Comparison of ENCODE assay signal across 7 cellular contexts in genomic region chr19:47228168-47228936, GRCh38. TPM values are rescaled to one million over a fixed set of nuclear protein-coding genes. Genes with fewer than 3 reads are reported as not detected.
A peak's percentile ranks its signal among the peaks of the same experiment; 100 is the strongest.
DNase-seq lines count a peak whose midpoint lies in the region; ATAC-seq and TF ChIP-seq lines count a peak whose summit lies in the region.

No MANE protein-coding gene starts in this region.

- H3K9me3 ChIP-seq in psoas muscle: no peaks in the 10 kb centered on the region

- no peaks in the 10 kb centered on the region for H3K9me3 Mint-ChIP-seq in activated T-helper 17 cell treated with anti-CD3 and anti-CD28 coated beads, Interleukin-2, amount 50 U/mL, for 72 hours

- intact Hi-C loops in psoas muscle (cut with DNase I): no loop called here

- H3K36me3 Mint-ChIP-seq in activated T-helper 17 cell treated with anti-CD3 and anti-CD28 coated beads, Interleukin-2, amount 50 U/mL, for 72 hours (ENCODE audit: low read depth): peaks cover 35% of the 10 kb centered on the region

- no peak overlapping the region for H3K27ac Mint-ChIP-seq in activated T-helper 17 cell treated with anti-CD3 and anti-CD28 coated beads, Interleukin-2, amount 50 U/mL, for 72 hours

- H3K4me1 Mint-ChIP-seq in activated T-helper 17 cell treated with anti-CD3 and anti-CD28 coated beads, Interleukin-2, amount 50 U/mL, for 72 hours: peaks cover 16% of the 10 kb centered on the region

- in situ Hi-C loops in GM13976 (cut with MboI; ENCODE audit: low sequenced_read_pairs, unreplicated experiment): no loop called here

- peak overlapping the region; percentile 100 for H3K27ac ChIP-seq in psoas muscle

- H3K4me3 Mint-ChIP-seq in activated T-helper 17 cell treated with anti-CD3 and anti-CD28 coated beads, Interleukin-2, amount 50 U/mL, for 72 hours: no peak overlapping the region

- H3K4me3 ChIP-seq in psoas muscle: peak overlapping the region; percentile 99

- peak; percentile 17 for ATAC-seq in activated T-helper 17 cell treated with anti-CD3 and anti-CD28 coated beads, Interleukin-2, amount 50 U/mL, for 72 hours (replicated peaks)
- ATAC-seq in psoas muscle (peak in 2 of 4 donors; percentile 12 to 23), HG02884 (IDR thresholded peaks at IDR 0.05; ENCODE audit: unreplicated experiment) (no peak)

- WGBS in psoas muscle, 3 donors: 3 to 8% (median 8%) methylated on average over 27 to 50 of the region's 50 CpGs

- H3K4me1 ChIP-seq in psoas muscle: peaks cover 15% of the 10 kb centered on the region

- no peaks in the 10 kb centered on the region for H3K27me3 ChIP-seq in psoas muscle (ENCODE audit: insufficient read depth in 3 of 3, low read length in 2 of 3)

- no peaks in the 10 kb centered on the region for H3K27me3 Mint-ChIP-seq in activated T-helper 17 cell treated with anti-CD3 and anti-CD28 coated beads, Interleukin-2, amount 50 U/mL, for 72 hours

- peak; percentile 62 for DNase-seq in GM13976 (ENCODE audit: low spot score)
- peak; percentile 47 for DNase-seq in NCI-H510A (lab: John Stamatoyannopoulos, UW)
- peak; percentile 73 for DNase-seq in glomerular visceral epithelial cell (ENCODE audit: extremely low spot score)
- peak; percentile 60 to 75 for DNase-seq in psoas muscle
- DNase-seq in NCI-H2029 treated with DMSO at 0.1 percent for 48 hours (lab: John Stamatoyannopoulos, UW): no peak

- H3K36me3 ChIP-seq in psoas muscle (ENCODE audit: insufficient read depth in 1 of 2, low read depth in 1 of 2): peaks cover 0 to 23% of the 10 kb centered on the region in 2 donors

- TF ChIP-seq CTCF in GM13976 (IDR thresholded peaks at IDR 0.05; ENCODE audit: borderline replicate concordance, control extremely low read depth, extremely low read depth, insufficient read depth, missing control alignments): no peak
- no peak for TF ChIP-seq CTCF in psoas muscle (IDR thresholded peaks at IDR 0.05)

RNA-seq across cellular contexts. Expression of gene BBC3, which starts 2.6 kb away (rescaled TPM):
- total RNA-seq in activated T-helper 17 cell treated with anti-CD3 and anti-CD28 coated beads, Interleukin-2, amount 50 U/mL, for 72 hours: 10 to 100 TPM; 18.7 to 41.9 TPM
- total RNA-seq in psoas muscle: 10 to 100 TPM in 1 of 4 donors, 1 to 10 TPM in 3; 2.7 to 32.5 (median 4.7) TPM
- polyA plus RNA-seq in psoas muscle: 1 to 10 TPM; 2.7 to 6.6 (median 2.9) TPM

RNA-seq across cellular contexts. Expression of gene CCDC9, which starts 28.0 kb away (rescaled TPM):
- total RNA-seq in activated T-helper 17 cell treated with anti-CD3 and anti-CD28 coated beads, Interleukin-2, amount 50 U/mL, for 72 hours: 10 to 100 TPM; 38.9 to 44.6 TPM
- total RNA-seq in psoas muscle: 10 to 100 TPM; 16.9 to 28.2 (median 24.2) TPM
- polyA plus RNA-seq in psoas muscle: 10 to 100 TPM; 18.8 to 28.5 (median 24.0) TPM

RNA-seq across cellular contexts. Expression of gene INAFM1, which starts 46.3 kb away (rescaled TPM):
- total RNA-seq in activated T-helper 17 cell treated with anti-CD3 and anti-CD28 coated beads, Interleukin-2, amount 50 U/mL, for 72 hours: 10 to 100 TPM; 12.9 to 21.6 TPM
- 10 to 100 TPM; 13.6 to 18.9 (median 15.8) TPM for total RNA-seq in psoas muscle
- 10 to 100 TPM in 1 of 3 donors, 1 to 10 TPM in 2; 3.6 to 21.2 (median 9.9) TPM for polyA plus RNA-seq in psoas muscle
